8 cellular contexts compared by ENCODE assay signal in genomic region chr21:37527716-37528115, GRCh38.
"Had no signal": no experiment of that assay in that cellular context is flagged by ENCODE, and none has a peak within 500 bp of the region (broad histone marks: within the 10 kb centered on the region; RNA-seq: fewer than 3 reads in every experiment).

No MANE protein-coding gene starts in this region.

- H3K36me3 Mint-ChIP-seq: IgD-negative memory B cell had no signal

- H3K4me2 ChIP-seq: KMS-11 had no signal

- H3K4me3 Mint-ChIP-seq: IgD-negative memory B cell had no signal

- H3K4me1 Mint-ChIP-seq: IgD-negative memory B cell had no signal

- H3K27ac Mint-ChIP-seq: IgD-negative memory B cell had no signal

- H3K9me3 Mint-ChIP-seq: IgD-negative memory B cell had no signal

- H3K27ac ChIP-seq: HL-60, KMS-11 had no signal

- FAIRE-seq: HepG2, HTR-8/SVneo had no signal

- DNase-seq: IMR-90, KBM-7, KG1 had no signal

- H3K9ac ChIP-seq: KMS-11 had no signal
